ENCODE assay signal across 17 cellular contexts in the genomic region with DNA sequence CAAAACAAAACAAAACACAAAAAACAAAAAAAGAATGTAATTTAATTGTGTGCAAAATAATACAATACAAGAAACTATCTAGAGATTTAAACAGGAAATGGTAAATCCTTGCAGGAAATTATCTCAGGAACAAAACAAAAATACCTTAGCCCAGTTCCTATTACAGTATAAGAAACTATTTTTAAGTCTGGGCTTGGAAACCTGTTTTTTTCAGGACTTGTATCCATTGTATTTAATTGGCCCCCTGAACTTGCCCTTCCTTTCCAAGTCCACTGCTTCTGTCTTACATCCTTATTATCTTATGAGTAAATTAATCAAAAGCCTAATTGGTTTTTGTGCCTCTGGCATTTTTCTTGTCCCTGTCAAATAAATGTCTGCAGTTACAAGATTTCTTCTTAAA. TPM values are rescaled to one million over a fixed set of nuclear protein-coding genes. Genes with fewer than 3 reads are reported as not detected.
DNase-seq lines count a peak whose midpoint lies in the region; ATAC-seq, FAIRE-seq and TF ChIP-seq lines count a peak whose summit lies in the region.
"Had no signal": no experiment of that assay in that cellular context is flagged by ENCODE, and none has a peak within 500 bp of the region (broad histone marks: within the 10 kb centered on the region; RNA-seq: fewer than 3 reads in every experiment).

No MANE protein-coding gene starts in this region.

- TF ChIP-seq POLR2A in testis (IDR thresholded peaks at IDR 0.05), result no peak

- H3K27ac ChIP-seq in BLaER1 (no peak overlapping the region), kidney (ENCODE audit: low read depth in 2 of 2, low read length in 2 of 2) (no peak overlapping the region), testis (no peak overlapping the region)
- peak overlapping the region; percentile 77 for H3K27ac ChIP-seq in CD4-positive, CD25-positive, alpha-beta regulatory T cell (ENCODE audit: insufficient read depth, low read length, poor library complexity, severe bottlenecking)
- H3K27ac ChIP-seq: C4-2B had no signal

- H3K27me3 ChIP-seq in BLaER1 (no peaks in the 10 kb centered on the region), testis (no peaks in the 10 kb centered on the region)
- no peaks in the 10 kb centered on the region for H3K27me3 ChIP-seq in CD4-positive, CD25-positive, alpha-beta regulatory T cell (ENCODE audit: control insufficient read depth, insufficient read depth, low read length)

- H3K4me1 Mint-ChIP-seq in CD4-positive, CD25-positive, alpha-beta regulatory T cell, result peaks cover 35 to 58% (median 45%) of the 10 kb centered on the region in 4 donors
- H3K4me1 Mint-ChIP-seq in T-helper 17 cell, result peaks cover 33% of the 10 kb centered on the region

- H3K9ac ChIP-seq in BLaER1 (no peak overlapping the region), kidney (ENCODE audit: low read length in 2 of 2) (no peak overlapping the region)

- H3K9me3 Mint-ChIP-seq in CD4-positive, CD25-positive, alpha-beta regulatory T cell, result no peaks in the 10 kb centered on the region
- H3K9me3 Mint-ChIP-seq: type B pancreatic cell had no signal

- H3K27me3 Mint-ChIP-seq in CD4-positive, CD25-positive, alpha-beta regulatory T cell, result no peaks in the 10 kb centered on the region
- H3K27me3 Mint-ChIP-seq in T-helper 17 cell, result no peaks in the 10 kb centered on the region
- H3K27me3 Mint-ChIP-seq: type B pancreatic cell had no signal

- peak overlapping the region; percentile 24 to 53 (median 40) for H3K4me3 Mint-ChIP-seq in CD4-positive, CD25-positive, alpha-beta regulatory T cell
- peak overlapping the region; percentile 19 for H3K4me3 Mint-ChIP-seq in T-helper 17 cell
- H3K4me3 Mint-ChIP-seq: type B pancreatic cell had no signal

- H3K4me3 ChIP-seq in BLaER1, result no peak overlapping the region
- peak overlapping the region; percentile 26 for H3K4me3 ChIP-seq in CD4-positive, CD25-positive, alpha-beta regulatory T cell (ENCODE audit: low read depth, low read length)
- no peak overlapping the region for H3K4me3 ChIP-seq in kidney (ENCODE audit: low read length in 2 of 2)
- H3K4me3 ChIP-seq in testis, result no peak overlapping the region
- no peak overlapping the region for H3K4me3 ChIP-seq in foreskin fibroblast (ENCODE audit: low read depth in 1 of 2, low read length in 2 of 2)

- peaks cover 12% of the 10 kb centered on the region for H3K36me3 Mint-ChIP-seq in CD4-positive, CD25-positive, alpha-beta regulatory T cell
- peaks cover 4% of the 10 kb centered on the region for H3K36me3 Mint-ChIP-seq in T-helper 17 cell (ENCODE audit: low read depth)
- H3K36me3 Mint-ChIP-seq: type B pancreatic cell had no signal

- H3K4me1 ChIP-seq in BLaER1 (peaks cover 66% of the 10 kb centered on the region), kidney (ENCODE audit: control insufficient read depth in 1 of 2, insufficient read depth in 1 of 2, low read depth in 1 of 2, low read length in 2 of 2) (no peaks in the 10 kb centered on the region), testis (no peaks in the 10 kb centered on the region)
- H3K4me1 ChIP-seq in CD4-positive, CD25-positive, alpha-beta regulatory T cell (ENCODE audit: control insufficient read depth, insufficient read depth, low read length, poor library complexity, severe bottlenecking), result peaks cover 55% of the 10 kb centered on the region

- H3K9me3 ChIP-seq in BLaER1 (no peaks in the 10 kb centered on the region), T-helper 17 cell (ENCODE audit: control insufficient read depth, low read length, poor library complexity, severe bottlenecking) (no peaks in the 10 kb centered on the region), kidney (ENCODE audit: control insufficient read depth in 1 of 2, low read length in 2 of 2) (no peaks in the 10 kb centered on the region), testis (no peaks in the 10 kb centered on the region)
- H3K9me3 ChIP-seq in CD4-positive, CD25-positive, alpha-beta regulatory T cell (ENCODE audit: control insufficient read depth in 2 of 2, low read length in 2 of 2), result no peaks in the 10 kb centered on the region

- peak overlapping the region; percentile 55 for H3K4me2 ChIP-seq in BLaER1

- no peak for DNase-seq in CD4-positive, CD25-positive, alpha-beta regulatory T cell
- DNase-seq in T-helper 17 cell, result no peak
- no peak for DNase-seq in kidney
- DNase-seq in testis, result no peak
- no peak for DNase-seq in foreskin fibroblast
- DNase-seq: amygdala, cerebellar nuclear complex, DND-41, NCI-H146, NCI-H446, nucleus accumbens, SIG-M5 had no signal

- FAIRE-seq in kidney (lab: Jason Lieb, UNC), result peak; percentile 21

- peak overlapping the region; percentile 44 to 95 (median 83) for H3K27ac Mint-ChIP-seq in CD4-positive, CD25-positive, alpha-beta regulatory T cell
- peak overlapping the region; percentile 89 for H3K27ac Mint-ChIP-seq in T-helper 17 cell
- H3K27ac Mint-ChIP-seq: type B pancreatic cell had no signal

- no peak for TF ChIP-seq CTCF in kidney (IDR thresholded peaks at IDR 0.05; ENCODE audit: borderline replicate concordance, extremely low read depth, insufficient read depth)
- no peak for TF ChIP-seq CTCF in testis (IDR thresholded peaks at IDR 0.05)
- TF ChIP-seq CTCF in foreskin fibroblast (IDR thresholded peaks at IDR 0.05; ENCODE audit: low read depth, low read length), result no peak

- intact Hi-C loops in kidney (cut with DNase I), result no loop called here
- intact Hi-C loops in testis (cut with DNase I; ENCODE audit: low total_unique reads), result no loop called here

- ATAC-seq in CD4-positive, CD25-positive, alpha-beta regulatory T cell (ENCODE audit: low read depth in 2 of 2), result no peak
- no peak for ATAC-seq in T-helper 17 cell
- ATAC-seq in HG02678 (IDR thresholded peaks at IDR 0.05; ENCODE audit: unreplicated experiment), result no peak
- ATAC-seq in HG02870 (IDR thresholded peaks at IDR 0.05; ENCODE audit: unreplicated experiment), result no peak

- peaks cover 66% of the 10 kb centered on the region for H4K20me1 ChIP-seq in BLaER1

- H3K36me3 ChIP-seq in BLaER1, result peaks cover 51% of the 10 kb centered on the region
- peaks cover 10% of the 10 kb centered on the region for H3K36me3 ChIP-seq in CD4-positive, CD25-positive, alpha-beta regulatory T cell (ENCODE audit: control insufficient read depth, insufficient read depth, low read length)
- H3K36me3 ChIP-seq in kidney (ENCODE audit: control insufficient read depth in 1 of 2, insufficient read depth in 2 of 2, low read length in 2 of 2), result no peaks in the 10 kb centered on the region
- no peaks in the 10 kb centered on the region for H3K36me3 ChIP-seq in testis (ENCODE audit: low read depth, missing control alignments)

RNA-seq across cellular contexts. Expression of gene ST8SIA4, which starts 48.5 kb away (rescaled TPM):
- total RNA-seq in CD4-positive, CD25-positive, alpha-beta regulatory T cell, result 55.2 TPM
- polyA plus RNA-seq in CD4-positive, CD25-positive, alpha-beta regulatory T cell, result 10 to 100 TPM; 18.8 to 34.2 (median 25.3) TPM
- 10 to 100 TPM; 27.5 to 29.0 TPM for total RNA-seq in T-helper 17 cell
- total RNA-seq in kidney, result 11.6 TPM
- 0.69 TPM for polyA plus RNA-seq in kidney (ENCODE audit: insufficient read depth, low read depth, low replicate concordance)
- under 1 TPM; 0.39 to 0.93 TPM for total RNA-seq in testis
- polyA plus RNA-seq in testis (ENCODE audit: insufficient read depth, low read depth, low replicate concordance), result 0.94 TPM
